14 cellular contexts compared by ENCODE assay signal in genomic region chr17:28574536-28574935, GRCh38. TPM values are rescaled to one million over a fixed set of nuclear protein-coding genes. Genes with fewer than 3 reads are reported as not detected.
A peak's percentile ranks its signal among the peaks of the same experiment; 100 is the strongest.
DNase-seq lines count a peak whose midpoint lies in the region; ATAC-seq and TF ChIP-seq lines count a peak whose summit lies in the region.
"Had no signal": no experiment of that assay in that cellular context is flagged by ENCODE, and none has a peak within 500 bp of the region (broad histone marks: within the 10 kb centered on the region; RNA-seq: fewer than 3 reads in every experiment).

No MANE protein-coding gene starts in this region.

- intact Hi-C loops in activated CD8-positive, alpha-beta T cell treated with anti-CD3 and anti-CD28 coated beads for 36 hours (cut with micrococcal nuclease), result no loop called here
- intact Hi-C loops in activated T-helper 1 cell treated with anti-CD3 and anti-CD28 coated beads, Interleukin-12 subunit alpha, Interleukin-12 subunit beta, Interleukin-2, Interleukin-4 antibody, amounts not matched to agents 30 ng/mL and 10 ng/mL and 1 ng/mL, durations not matched to agents 14 hours and 24 hours and 36 hours (cut with micrococcal nuclease), result loop anchor here (5.0 to 10.0 kb wide), 3 partner anchors 88 to 380 kb away; partner anchors contain the start of genes PHF12, SDF2 and SUPT6H

- DNase-seq in activated CD8-positive, alpha-beta T cell treated with anti-CD3 and anti-CD28 coated beads for 36 hours, result no peak
- no peak for DNase-seq in activated CD8-positive, alpha-beta T cell treated with anti-CD3 and anti-CD28 coated beads, Interleukin-2, amount 10 ng/mL, durations not matched to agents 7 days and 5 days
- no peak for DNase-seq in GM12865 (ENCODE audit: low read depth)
- DNase-seq in activated T-helper 1 cell treated with anti-CD3 and anti-CD28 coated beads, Interleukin-12 subunit alpha, Interleukin-12 subunit beta, Interleukin-2, Interleukin-4 antibody, amounts not matched to agents 30 ng/mL and 10 ng/mL and 1 ng/mL, durations not matched to agents 14 hours and 24 hours and 36 hours (ENCODE audit: low spot score), result no peak
- DNase-seq in mesenteric fat pad (ENCODE audit: low spot score), result peak; percentile 76
- no peak for DNase-seq in HPDE6-E6E7 (ENCODE audit: extremely low spot score)
- DNase-seq in NCI-H345 treated with DMSO at 0.1 percent for 48 hours (lab: John Stamatoyannopoulos, UW; ENCODE audit: unreplicated experiment), result no peak
- DNase-seq: effector memory CD4-positive, alpha-beta T cell; NCI-H1694 treated with DMSO at 0.1 percent for 48 hours; SHP77 treated with DMSO at 0.1 percent for 48 hours; stimulated activated CD4-positive, alpha-beta T cell treated with anti-CD3 and anti-CD28 coated beads, Interleukin-15, amount 100 ng/mL, for 24 hours; stimulated activated CD8-positive, alpha-beta memory T cell treated with anti-CD3 and anti-CD28 coated beads, Interleukin-4, amount 100 ng/mL, for 48 hours had no signal

- H3K36me3 Mint-ChIP-seq in activated CD8-positive, alpha-beta T cell treated with anti-CD3 and anti-CD28 coated beads for 36 hours (ENCODE audit: low read depth), result peaks cover 56% of the 10 kb centered on the region
- peaks cover 61% of the 10 kb centered on the region for H3K36me3 Mint-ChIP-seq in activated CD8-positive, alpha-beta T cell treated with anti-CD3 and anti-CD28 coated beads, Interleukin-2, amount 10 ng/mL, durations not matched to agents 7 days and 5 days (ENCODE audit: low read depth)
- peaks cover 37% of the 10 kb centered on the region for H3K36me3 Mint-ChIP-seq in activated T-helper 1 cell treated with anti-CD3 and anti-CD28 coated beads, Interleukin-12 subunit alpha, Interleukin-12 subunit beta, Interleukin-2, Interleukin-4 antibody, amounts not matched to agents 30 ng/mL and 10 ng/mL and 1 ng/mL, durations not matched to agents 14 hours and 24 hours and 36 hours (ENCODE audit: low read depth)
- H3K36me3 Mint-ChIP-seq in stimulated activated memory B cell treated with anti-CD40 and anti-IgM and Interleukin-4, amounts not matched to agents 10 μg/mL and 1 μg/mL and 100 μg/mL, for 72 hours, result peaks cover 10% of the 10 kb centered on the region

- peak overlapping the region; percentile 10 for H3K4me3 Mint-ChIP-seq in activated CD8-positive, alpha-beta T cell treated with anti-CD3 and anti-CD28 coated beads for 36 hours
- H3K4me3 Mint-ChIP-seq in activated CD8-positive, alpha-beta T cell treated with anti-CD3 and anti-CD28 coated beads, Interleukin-2, amount 10 ng/mL, durations not matched to agents 7 days and 5 days, result no peak overlapping the region
- peak overlapping the region; percentile 26 for H3K4me3 Mint-ChIP-seq in activated T-helper 1 cell treated with anti-CD3 and anti-CD28 coated beads, Interleukin-12 subunit alpha, Interleukin-12 subunit beta, Interleukin-2, Interleukin-4 antibody, amounts not matched to agents 30 ng/mL and 10 ng/mL and 1 ng/mL, durations not matched to agents 14 hours and 24 hours and 36 hours
- H3K4me3 Mint-ChIP-seq in stimulated activated memory B cell treated with anti-CD40 and anti-IgM and Interleukin-4, amounts not matched to agents 10 μg/mL and 1 μg/mL and 100 μg/mL, for 72 hours, result no peak overlapping the region

- no peak for ATAC-seq in activated CD8-positive, alpha-beta T cell treated with anti-CD3 and anti-CD28 coated beads for 36 hours
- ATAC-seq in activated CD8-positive, alpha-beta T cell treated with anti-CD3 and anti-CD28 coated beads, Interleukin-2, amount 10 ng/mL, durations not matched to agents 7 days and 5 days, result no peak
- no peak for ATAC-seq in stimulated activated memory B cell treated with anti-CD40 and anti-IgM and Interleukin-4, amounts not matched to agents 10 μg/mL and 1 μg/mL and 100 μg/mL, for 72 hours

- H3K27ac Mint-ChIP-seq in activated CD8-positive, alpha-beta T cell treated with anti-CD3 and anti-CD28 coated beads for 36 hours, result no peak overlapping the region
- H3K27ac Mint-ChIP-seq in activated CD8-positive, alpha-beta T cell treated with anti-CD3 and anti-CD28 coated beads, Interleukin-2, amount 10 ng/mL, durations not matched to agents 7 days and 5 days, result no peak overlapping the region
- H3K27ac Mint-ChIP-seq in activated T-helper 1 cell treated with anti-CD3 and anti-CD28 coated beads, Interleukin-12 subunit alpha, Interleukin-12 subunit beta, Interleukin-2, Interleukin-4 antibody, amounts not matched to agents 30 ng/mL and 10 ng/mL and 1 ng/mL, durations not matched to agents 14 hours and 24 hours and 36 hours, result no peak overlapping the region
- H3K27ac Mint-ChIP-seq in stimulated activated memory B cell treated with anti-CD40 and anti-IgM and Interleukin-4, amounts not matched to agents 10 μg/mL and 1 μg/mL and 100 μg/mL, for 72 hours, result no peak overlapping the region

- POLR2A ChIA-PET in activated CD8-positive, alpha-beta T cell treated with anti-CD3 and anti-CD28 coated beads for 36 hours (lab: Charles Lee), result interaction anchor here (1.3 to 1.6 kb wide), 2 partner anchors 16 to 38 kb away, joined by 3 to 5 read pairs; no protein-coding TSS in a partner anchor
- POLR2A ChIA-PET in activated CD8-positive, alpha-beta T cell treated with anti-CD3 and anti-CD28 coated beads, Interleukin-2, amount 10 ng/mL, durations not matched to agents 7 days and 5 days (lab: Charles Lee), result interaction anchor here (0.9 to 1.5 kb wide), 3 partner anchors 12 to 87 kb away, joined by 3 to 5 read pairs (median 3); partner anchors contain the start of genes SDF2 and SUPT6H

- no peaks in the 10 kb centered on the region for H3K9me3 Mint-ChIP-seq in activated CD8-positive, alpha-beta T cell treated with anti-CD3 and anti-CD28 coated beads for 36 hours
- H3K9me3 Mint-ChIP-seq in activated CD8-positive, alpha-beta T cell treated with anti-CD3 and anti-CD28 coated beads, Interleukin-2, amount 10 ng/mL, durations not matched to agents 7 days and 5 days (ENCODE audit: insufficient read depth), result no peaks in the 10 kb centered on the region
- H3K9me3 Mint-ChIP-seq in activated T-helper 1 cell treated with anti-CD3 and anti-CD28 coated beads, Interleukin-12 subunit alpha, Interleukin-12 subunit beta, Interleukin-2, Interleukin-4 antibody, amounts not matched to agents 30 ng/mL and 10 ng/mL and 1 ng/mL, durations not matched to agents 14 hours and 24 hours and 36 hours, result no peaks in the 10 kb centered on the region
- H3K9me3 Mint-ChIP-seq in stimulated activated memory B cell treated with anti-CD40 and anti-IgM and Interleukin-4, amounts not matched to agents 10 μg/mL and 1 μg/mL and 100 μg/mL, for 72 hours, result no peaks in the 10 kb centered on the region

- no peaks in the 10 kb centered on the region for H3K27me3 Mint-ChIP-seq in activated CD8-positive, alpha-beta T cell treated with anti-CD3 and anti-CD28 coated beads for 36 hours
- H3K27me3 Mint-ChIP-seq in activated CD8-positive, alpha-beta T cell treated with anti-CD3 and anti-CD28 coated beads, Interleukin-2, amount 10 ng/mL, durations not matched to agents 7 days and 5 days (ENCODE audit: low read depth), result no peaks in the 10 kb centered on the region
- H3K27me3 Mint-ChIP-seq in activated T-helper 1 cell treated with anti-CD3 and anti-CD28 coated beads, Interleukin-12 subunit alpha, Interleukin-12 subunit beta, Interleukin-2, Interleukin-4 antibody, amounts not matched to agents 30 ng/mL and 10 ng/mL and 1 ng/mL, durations not matched to agents 14 hours and 24 hours and 36 hours (ENCODE audit: insufficient read depth), result no peaks in the 10 kb centered on the region
- no peaks in the 10 kb centered on the region for H3K27me3 Mint-ChIP-seq in stimulated activated memory B cell treated with anti-CD40 and anti-IgM and Interleukin-4, amounts not matched to agents 10 μg/mL and 1 μg/mL and 100 μg/mL, for 72 hours

- CTCF ChIA-PET in activated CD8-positive, alpha-beta T cell treated with anti-CD3 and anti-CD28 coated beads for 36 hours (lab: Charles Lee), result interaction anchor here (0.7 to 1.7 kb wide), 2 partner anchors 11 to 24 kb away, joined by 3 to 4 read pairs; no protein-coding TSS in a partner anchor
- CTCF ChIA-PET in activated CD8-positive, alpha-beta T cell treated with anti-CD3 and anti-CD28 coated beads, Interleukin-2, amount 10 ng/mL, durations not matched to agents 7 days and 5 days (lab: Charles Lee), result interaction anchor here (1.0 to 4.9 kb wide), 4 partner anchors 8 to 26 kb away, joined by 4 to 44 read pairs (median 8); no protein-coding TSS in a partner anchor

- no peak for TF ChIP-seq CTCF in activated CD8-positive, alpha-beta T cell treated with anti-CD3 and anti-CD28 coated beads for 36 hours (IDR thresholded peaks at IDR 0.05)
- TF ChIP-seq CTCF in GM12865 (IDR thresholded peaks at IDR 0.05; ENCODE audit: insufficient read depth, low read depth, low read length, missing control alignments), result peak; percentile 9

- no peak overlapping the region for H3K4me3 ChIP-seq in GM12865 (ENCODE audit: low read depth, low read length)
- H3K4me3 ChIP-seq: ascending aorta had no signal

- H3K4me1 Mint-ChIP-seq in activated CD8-positive, alpha-beta T cell treated with anti-CD3 and anti-CD28 coated beads for 36 hours (ENCODE audit: low read depth), result peaks cover 43% of the 10 kb centered on the region
- peaks cover 49% of the 10 kb centered on the region for H3K4me1 Mint-ChIP-seq in activated CD8-positive, alpha-beta T cell treated with anti-CD3 and anti-CD28 coated beads, Interleukin-2, amount 10 ng/mL, durations not matched to agents 7 days and 5 days (ENCODE audit: low read depth)
- H3K4me1 Mint-ChIP-seq in activated T-helper 1 cell treated with anti-CD3 and anti-CD28 coated beads, Interleukin-12 subunit alpha, Interleukin-12 subunit beta, Interleukin-2, Interleukin-4 antibody, amounts not matched to agents 30 ng/mL and 10 ng/mL and 1 ng/mL, durations not matched to agents 14 hours and 24 hours and 36 hours (ENCODE audit: low read depth), result peaks cover 80% of the 10 kb centered on the region
- H3K4me1 Mint-ChIP-seq in stimulated activated memory B cell treated with anti-CD40 and anti-IgM and Interleukin-4, amounts not matched to agents 10 μg/mL and 1 μg/mL and 100 μg/mL, for 72 hours, result peaks cover 43% of the 10 kb centered on the region

RNA-seq across cellular contexts. Expression of gene ALDOC, which starts 2.2 kb away (rescaled TPM):
- 100 to 1,000 TPM; 142 to 146 TPM for total RNA-seq in activated CD8-positive, alpha-beta T cell treated with anti-CD3 and anti-CD28 coated beads for 36 hours
- 10 to 100 TPM; 97.3 to 99.7 TPM for total RNA-seq in activated CD8-positive, alpha-beta T cell treated with anti-CD3 and anti-CD28 coated beads, Interleukin-2, amount 10 ng/mL, durations not matched to agents 7 days and 5 days
- 44.0 and 47.6 TPM in 2 replicates for total RNA-seq in activated T-helper 1 cell treated with anti-CD3 and anti-CD28 coated beads, Interleukin-12 subunit alpha, Interleukin-12 subunit beta, Interleukin-2, Interleukin-4 antibody, amounts not matched to agents 30 ng/mL and 10 ng/mL and 1 ng/mL, durations not matched to agents 14 hours and 24 hours and 36 hours
- 24.8 TPM for total RNA-seq in mesenteric fat pad

RNA-seq across cellular contexts. Expression of gene PIGS, which starts 3.2 kb away (rescaled TPM):
- total RNA-seq in activated CD8-positive, alpha-beta T cell treated with anti-CD3 and anti-CD28 coated beads for 36 hours, result 10 to 100 TPM; 33.8 to 36.9 TPM
- 10 to 100 TPM; 60.0 to 61.1 TPM for total RNA-seq in activated CD8-positive, alpha-beta T cell treated with anti-CD3 and anti-CD28 coated beads, Interleukin-2, amount 10 ng/mL, durations not matched to agents 7 days and 5 days
- total RNA-seq in activated T-helper 1 cell treated with anti-CD3 and anti-CD28 coated beads, Interleukin-12 subunit alpha, Interleukin-12 subunit beta, Interleukin-2, Interleukin-4 antibody, amounts not matched to agents 30 ng/mL and 10 ng/mL and 1 ng/mL, durations not matched to agents 14 hours and 24 hours and 36 hours, result 57.8 and 61.2 TPM in 2 replicates
- 50.7 TPM for total RNA-seq in mesenteric fat pad

RNA-seq across cellular contexts. Expression of gene UNC119, which starts 22.1 kb away (rescaled TPM):
- total RNA-seq in activated CD8-positive, alpha-beta T cell treated with anti-CD3 and anti-CD28 coated beads for 36 hours, result 10 to 100 TPM; 43.6 to 44.8 TPM
- total RNA-seq in activated CD8-positive, alpha-beta T cell treated with anti-CD3 and anti-CD28 coated beads, Interleukin-2, amount 10 ng/mL, durations not matched to agents 7 days and 5 days, result 10 to 100 TPM; 41.6 to 48.1 TPM
- 63.3 and 63.9 TPM in 2 replicates for total RNA-seq in activated T-helper 1 cell treated with anti-CD3 and anti-CD28 coated beads, Interleukin-12 subunit alpha, Interleukin-12 subunit beta, Interleukin-2, Interleukin-4 antibody, amounts not matched to agents 30 ng/mL and 10 ng/mL and 1 ng/mL, durations not matched to agents 14 hours and 24 hours and 36 hours
- total RNA-seq in mesenteric fat pad, result 23.0 TPM

RNA-seq across cellular contexts. Expression of gene SPAG5, which starts 24.3 kb away (rescaled TPM):
- total RNA-seq in activated CD8-positive, alpha-beta T cell treated with anti-CD3 and anti-CD28 coated beads for 36 hours, result 100 to 1,000 TPM; 140 to 141 TPM
- total RNA-seq in activated CD8-positive, alpha-beta T cell treated with anti-CD3 and anti-CD28 coated beads, Interleukin-2, amount 10 ng/mL, durations not matched to agents 7 days and 5 days, result 100 to 1,000 TPM; 162 to 170 TPM
- 81.9 and 83.1 TPM in 2 replicates for total RNA-seq in activated T-helper 1 cell treated with anti-CD3 and anti-CD28 coated beads, Interleukin-12 subunit alpha, Interleukin-12 subunit beta, Interleukin-2, Interleukin-4 antibody, amounts not matched to agents 30 ng/mL and 10 ng/mL and 1 ng/mL, durations not matched to agents 14 hours and 24 hours and 36 hours
- 3.1 TPM for total RNA-seq in mesenteric fat pad

RNA-seq across cellular contexts. Expression of gene RSKR, which starts 39.4 kb away (rescaled TPM):
- 10 to 100 TPM; 22.5 to 24.9 TPM for total RNA-seq in activated CD8-positive, alpha-beta T cell treated with anti-CD3 and anti-CD28 coated beads for 36 hours
- total RNA-seq in activated CD8-positive, alpha-beta T cell treated with anti-CD3 and anti-CD28 coated beads, Interleukin-2, amount 10 ng/mL, durations not matched to agents 7 days and 5 days, result 10 to 100 TPM; 23.0 to 28.7 TPM
- total RNA-seq in activated T-helper 1 cell treated with anti-CD3 and anti-CD28 coated beads, Interleukin-12 subunit alpha, Interleukin-12 subunit beta, Interleukin-2, Interleukin-4 antibody, amounts not matched to agents 30 ng/mL and 10 ng/mL and 1 ng/mL, durations not matched to agents 14 hours and 24 hours and 36 hours, result 38.4 and 42.9 TPM in 2 replicates
- 7.6 TPM for total RNA-seq in mesenteric fat pad

Comparison
In these comparisons a context has a peak if more than half of its experiments do, and no peak if none do; other contexts are left out.
1. H3K4me3 Mint-ChIP-seq: peak in activated CD8-positive, alpha-beta T cell treated with anti-CD3 and anti-CD28 coated beads for 36 hours (single experiment) and activated T-helper 1 cell treated with anti-CD3 and anti-CD28 coated beads, Interleukin-12 subunit alpha, Interleukin-12 subunit beta, Interleukin-2, Interleukin-4 antibody, amounts not matched to agents 30 ng/mL and 10 ng/mL and 1 ng/mL, durations not matched to agents 14 hours and 24 hours and 36 hours (single experiment); none in activated CD8-positive, alpha-beta T cell treated with anti-CD3 and anti-CD28 coated beads, Interleukin-2, amount 10 ng/mL, durations not matched to agents 7 days and 5 days (single experiment) and stimulated activated memory B cell treated with anti-CD40 and anti-IgM and Interleukin-4, amounts not matched to agents 10 μg/mL and 1 μg/mL and 100 μg/mL, for 72 hours (single experiment).